ENCODE assay signal across 11 cellular contexts in the genomic region with DNA sequence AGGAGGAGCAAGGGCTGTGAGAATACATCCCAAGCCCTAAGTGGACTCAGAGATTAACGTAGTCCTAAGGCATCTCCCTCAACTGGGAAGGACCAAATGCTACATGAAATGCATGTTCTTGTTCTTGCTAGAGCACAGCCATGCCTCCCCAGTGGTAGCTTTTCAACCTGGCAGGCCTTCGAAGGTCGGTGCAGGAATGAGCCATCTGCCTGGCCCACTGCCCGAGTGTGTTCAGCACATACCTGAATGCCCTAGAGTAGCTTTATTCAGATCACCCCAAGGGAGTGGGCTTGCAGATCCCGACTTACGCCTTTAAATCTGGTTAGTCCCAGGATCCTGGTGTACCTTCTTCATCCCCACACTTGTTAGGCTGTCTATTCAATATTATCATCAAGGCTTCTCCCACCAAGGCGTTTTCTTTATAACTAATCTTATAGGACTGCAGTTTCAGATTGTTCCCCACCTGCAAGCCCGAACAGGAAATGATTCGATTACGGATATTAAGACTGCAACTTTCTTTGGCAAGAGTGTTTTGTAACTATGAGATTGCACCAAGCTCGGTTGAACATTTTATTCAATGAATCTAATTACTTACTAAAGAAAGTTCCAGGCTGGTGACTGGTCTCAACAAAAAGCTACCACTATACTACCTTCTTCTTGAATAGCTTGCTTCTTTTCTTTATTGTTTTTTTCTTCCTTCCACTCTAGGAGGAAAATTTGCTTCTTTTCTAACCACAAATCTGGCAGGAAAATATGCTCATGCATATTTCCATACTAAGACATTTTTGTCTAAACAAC.
DNase-seq lines count a peak whose midpoint lies in the region; ATAC-seq, FAIRE-seq and TF ChIP-seq lines count a peak whose summit lies in the region.
"Had no signal": no experiment of that assay in that cellular context is flagged by ENCODE, and none has a peak within 500 bp of the region (broad histone marks: within the 10 kb centered on the region; RNA-seq: fewer than 3 reads in every experiment).

No MANE protein-coding gene starts in this region.

- in situ Hi-C loops in HepG2 (cut with HindIII; ENCODE audit: extremely low pct_ligation_motif_present, low pct_unique_long_range_greater_than_20kb), result loop anchor here (5.0 kb wide), 1 partner anchor 49 kb away; no protein-coding TSS in a partner anchor

- no peak for TF ChIP-seq RAD21 in HepG2 (CRISPR knock-in tag; IDR thresholded peaks at IDR 0.05)

- H3K4me1 ChIP-seq in right lobe of liver (no peaks in the 10 kb centered on the region), HepG2 (ENCODE audit: insufficient read depth, low read length) (no peaks in the 10 kb centered on the region), lower lobe of right lung (peaks cover 46% of the 10 kb centered on the region), uterus (peaks cover 0 to 4% of the 10 kb centered on the region in 2 donors), BE2C (no peaks in the 10 kb centered on the region)

- H3K36me3 Mint-ChIP-seq in MCF 10A (ENCODE audit: insufficient read depth, unreplicated experiment), result peaks cover 25% of the 10 kb centered on the region

- DNase-seq in right lobe of liver (peak in 2 of 3 donors; percentile 40 to 49), HepG2 (ENCODE audit: low spot score) (no peak), MCF 10A (ENCODE audit: unreplicated experiment) (peak; percentile 89), lower lobe of right lung (no peak), uterus (no peak), BE2C (no peak), SIG-M5 treated with dmso at 0.1 percent for 504 hours (lab: John Stamatoyannopoulos, UW; ENCODE audit: unreplicated experiment) (no peak)
- DNase-seq: activated gamma-delta T cell, H9, KBM-7 had no signal

- no peaks in the 10 kb centered on the region for H3K9me3 ChIP-seq in right lobe of liver
- no peaks in the 10 kb centered on the region for H3K9me3 ChIP-seq in HepG2 (ENCODE audit: low read length)
- no peaks in the 10 kb centered on the region for H3K9me3 ChIP-seq in lower lobe of right lung
- H3K9me3 ChIP-seq in uterus, result no peaks in the 10 kb centered on the region
- no peaks in the 10 kb centered on the region for H3K9me3 ChIP-seq in BE2C

- H3K4me3 ChIP-seq in right lobe of liver (no peak overlapping the region), HepG2 (replicated peaks in 1 of 3; ENCODE audit: insufficient read depth in 1 of 3, low read depth in 2 of 3, low read length in 3 of 3) (no peak overlapping the region), lower lobe of right lung (no peak overlapping the region), uterus (no peak overlapping the region), BE2C (ENCODE audit: low read depth, low read length) (no peak overlapping the region)

- POLR2A ChIA-PET in HepG2 (lab: Yijun Ruan, JAX) (no interaction called here), MCF 10A (lab: Yijun Ruan, JAX) (interaction anchor here (0.5 to 7.8 kb wide), 29 partner anchors 8 to 290 kb away, joined by 3 to 79 read pairs (median 5); partner anchors contain the start of gene MRTFA)

- no peaks in the 10 kb centered on the region for H3K9me3 Mint-ChIP-seq in MCF 10A (ENCODE audit: unreplicated experiment)

- no peaks in the 10 kb centered on the region for H3K79me2 ChIP-seq in HepG2 (ENCODE audit: insufficient read depth, low read length)

- TF ChIP-seq POLR2A in right lobe of liver (IDR thresholded peaks at IDR 0.05), result no peak
- no peak for TF ChIP-seq POLR2A in HepG2 (IDR thresholded peaks at IDR 0.05; ENCODE audit: insufficient read depth in 1 of 2, low read depth in 2 of 2, low read length in 2 of 2)
- TF ChIP-seq POLR2A in uterus (IDR thresholded peaks at IDR 0.05), result no peak

- no peak for TF ChIP-seq EP300 in HepG2 (IDR thresholded peaks at IDR 0.05; ENCODE audit: low read depth in 2 of 2, low read length in 2 of 2)
- no peak for TF ChIP-seq EP300 in HepG2 (CRISPR knock-in tag; IDR thresholded peaks at IDR 0.05; ENCODE audit: borderline replicate concordance)

- H3K27me3 ChIP-seq in right lobe of liver, result no peaks in the 10 kb centered on the region
- no peaks in the 10 kb centered on the region for H3K27me3 ChIP-seq in HepG2 (ENCODE audit: control insufficient read depth in 1 of 2, insufficient read depth in 2 of 2, low read length in 2 of 2)
- no peaks in the 10 kb centered on the region for H3K27me3 ChIP-seq in lower lobe of right lung (ENCODE audit: low read depth)
- no peaks in the 10 kb centered on the region for H3K27me3 ChIP-seq in uterus
- H3K27me3 ChIP-seq in BE2C, result no peaks in the 10 kb centered on the region

- FAIRE-seq in HepG2 (lab: Jason Lieb, UNC), result no peak

- no peak for TF ChIP-seq CTCF in right lobe of liver (IDR thresholded peaks at IDR 0.05)
- no peak for TF ChIP-seq CTCF in HepG2 (CRISPR knock-in tag; IDR thresholded peaks at IDR 0.05)
- no peak for TF ChIP-seq CTCF in MCF 10A (IDR thresholded peaks at IDR 0.05; ENCODE audit: unreplicated experiment)
- TF ChIP-seq CTCF in lower lobe of right lung (IDR thresholded peaks at IDR 0.05), result no peak
- TF ChIP-seq CTCF in uterus (IDR thresholded peaks at IDR 0.05), result no peak
- TF ChIP-seq CTCF in BE2C (IDR thresholded peaks at IDR 0.05; ENCODE audit: low read depth, low read length), result no peak

- peaks cover 44% of the 10 kb centered on the region for H3K4me1 Mint-ChIP-seq in MCF 10A (ENCODE audit: insufficient read depth, unreplicated experiment)

- 70% methylated on average over 7 of the region's 11 CpGs for WGBS in right lobe of liver (ENCODE audit: insufficient coverage, low coverage, low lambda C conversion rate, missing lambda C conversion rate)
- WGBS in HepG2 (ENCODE audit: low lambda C conversion rate), result 94% methylated on average over 11 of the region's 11 CpGs

- CTCF ChIA-PET in HepG2 (lab: Yijun Ruan, JAX; ENCODE audit: low intra/inter-chr PET ratio, low total read pairs), result no interaction called here
- CTCF ChIA-PET in MCF 10A (lab: Yijun Ruan, JAX), result interaction anchor here (0.6 to 5.1 kb wide), 10 partner anchors 10 to 165 kb away, joined by 3 to 80 read pairs (median 4); no protein-coding TSS in a partner anchor

- ATAC-seq in right lobe of liver, result peak in 1 of 4 donors; percentile 38
- ATAC-seq in HepG2, result no peak
- peak in 1 of 2 donors; percentile 29 for ATAC-seq in lower lobe of right lung
- no peak for ATAC-seq in HG02885 (IDR thresholded peaks at IDR 0.05; ENCODE audit: poor library complexity, unreplicated experiment)

- BruUV-seq in HepG2 (replicated peaks; lab: Mats Ljungman, UMichigan), result no TSS peak
- BruUV-seq in MCF 10A (replicated peaks; lab: Mats Ljungman, UMichigan), result TSS peak; percentile 28

- H2AFZ ChIP-seq in HepG2 (ENCODE audit: low read length), result no peak overlapping the region

- H3K4me2 ChIP-seq in HepG2 (ENCODE audit: low read depth, low read length), result no peak overlapping the region

- no peak overlapping the region for H3K27ac ChIP-seq in right lobe of liver
- no peak overlapping the region for H3K27ac ChIP-seq in HepG2 (ENCODE audit: extremely low read length, insufficient read depth, low read length)
- H3K27ac ChIP-seq in lower lobe of right lung, result peak overlapping the region; percentile 18
- H3K27ac ChIP-seq in uterus, result peak overlapping the region; percentile 37 to 44

- H3K4me3 Mint-ChIP-seq in MCF 10A (ENCODE audit: unreplicated experiment), result peak overlapping the region; percentile 57
- H3K4me3 Mint-ChIP-seq: H9 had no signal

- intact Hi-C loops in right lobe of liver (cut with DNase I) (no loop called here), HepG2 (cut with micrococcal nuclease; ENCODE audit: unreplicated experiment) (loop anchor here (2.0 kb wide), 1 partner anchor 47 kb away; no protein-coding TSS in a partner anchor), MCF 10A (cut with micrococcal nuclease) (no loop called here), lower lobe of right lung (cut with DNase I) (no loop called here), uterus (cut with DNase I; ENCODE audit: low total_unique reads) (loop anchor here (10.0 kb wide), 1 partner anchor 51 kb away; no protein-coding TSS in a partner anchor)

- no peaks in the 10 kb centered on the region for H4K20me1 ChIP-seq in HepG2 (ENCODE audit: insufficient read depth, low read length)

- peak overlapping the region; percentile 94 for H3K27ac Mint-ChIP-seq in MCF 10A (ENCODE audit: low read depth, unreplicated experiment)

- no peak overlapping the region for H3K9ac ChIP-seq in HepG2 (ENCODE audit: insufficient read depth, low read depth, low read length)

- no peaks in the 10 kb centered on the region for H3K27me3 Mint-ChIP-seq in MCF 10A (ENCODE audit: insufficient read depth, unreplicated experiment)

- no peaks in the 10 kb centered on the region for H3K36me3 ChIP-seq in right lobe of liver
- no peaks in the 10 kb centered on the region for H3K36me3 ChIP-seq in HepG2 (replicated peaks in 1 of 2; ENCODE audit: control insufficient read depth in 1 of 2, insufficient read depth in 2 of 2, low read length in 2 of 2)
- H3K36me3 ChIP-seq in lower lobe of right lung, result no peaks in the 10 kb centered on the region
- H3K36me3 ChIP-seq in uterus, result no peaks in the 10 kb centered on the region
- H3K36me3 ChIP-seq in BE2C, result no peaks in the 10 kb centered on the region

TF ChIP-seq in HepG2, 621 proteins besides CTCF, POLR2A, EP300 and RAD21 (continues in another document):
- TF ChIP-seq ZNF790 (CRISPR knock-in tag; IDR thresholded peaks at IDR 0.05; ENCODE audit: borderline replicate concordance) (no peak), ZNF670 (CRISPR knock-in tag; IDR thresholded peaks at IDR 0.05; ENCODE audit: borderline replicate concordance) (no peak), SRSF4 (IDR thresholded peaks at IDR 0.05; ENCODE audit: low read depth, low read length, poor library complexity, severe bottlenecking) (no peak), REL (CRISPR knock-in tag; conservative IDR thresholded peaks at IDR 0.05) (no peak), KLF16 (CRISPR knock-in tag; IDR thresholded peaks at IDR 0.05) (no peak)
- TF ChIP-seq, protein P1, sequence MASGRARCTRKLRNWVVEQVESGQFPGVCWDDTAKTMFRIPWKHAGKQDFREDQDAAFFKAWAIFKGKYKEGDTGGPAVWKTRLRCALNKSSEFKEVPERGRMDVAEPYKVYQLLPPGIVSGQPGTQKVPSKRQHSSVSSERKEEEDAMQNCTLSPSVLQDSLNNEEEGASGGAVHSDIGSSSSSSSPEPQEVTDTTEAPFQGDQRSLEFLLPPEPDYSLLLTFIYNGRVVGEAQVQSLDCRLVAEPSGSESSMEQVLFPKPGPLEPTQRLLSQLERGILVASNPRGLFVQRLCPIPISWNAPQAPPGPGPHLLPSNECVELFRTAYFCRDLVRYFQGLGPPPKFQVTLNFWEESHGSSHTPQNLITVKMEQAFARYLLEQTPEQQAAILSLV (CRISPR knock-in tag; IDR thresholded peaks at IDR 0.05; ENCODE audit: borderline replicate concordance), result no peak

Comparison
In these comparisons a context has a peak if more than half of its experiments do, and no peak if none do; other contexts are left out.
1. DNase-seq: peak in right lobe of liver (2 of 3) and MCF 10A (single experiment); none in HepG2 (single experiment), lower lobe of right lung (single experiment), uterus (0 of 2), BE2C (single experiment) and SIG-M5 treated with dmso at 0.1 percent for 504 hours (single experiment).
2. intact Hi-C loops: an anchor here in HepG2 (2.0 kb wide) and uterus (10.0 kb wide); none called in right lobe of liver, MCF 10A and lower lobe of right lung.
3. H3K27ac ChIP-seq: peak in lower lobe of right lung (single experiment) and uterus (2 of 2); none in right lobe of liver (0 of 3) and HepG2 (single experiment).